9 cellular contexts compared by ENCODE assay signal in the genomic region with DNA sequence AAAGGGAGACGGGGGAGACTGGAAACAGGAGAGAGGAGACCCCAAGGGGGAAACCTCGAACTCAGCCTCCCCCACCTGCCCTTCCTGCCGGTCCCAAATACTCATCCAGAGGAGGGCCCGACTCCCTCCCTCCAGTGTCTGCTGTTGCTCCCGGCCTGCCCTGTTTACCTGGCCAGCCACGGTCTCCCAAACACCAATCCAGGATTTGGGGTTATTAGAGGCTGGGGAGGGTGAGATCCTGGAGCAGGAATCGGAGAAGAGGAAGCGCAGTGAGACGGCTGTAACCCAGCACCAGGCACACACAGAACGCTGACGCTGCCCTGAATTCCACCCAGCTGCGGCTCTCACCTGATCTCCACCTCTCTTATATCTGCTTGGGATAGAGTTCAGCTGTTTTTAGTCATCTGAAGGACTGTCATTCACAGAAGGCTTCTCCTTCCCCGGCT.
DNase-seq lines count a peak whose midpoint lies in the region; ATAC-seq and TF ChIP-seq lines count a peak whose summit lies in the region.
"Had no signal": no experiment of that assay in that cellular context is flagged by ENCODE, and none has a peak within 500 bp of the region (broad histone marks: within the 10 kb centered on the region; RNA-seq: fewer than 3 reads in every experiment).

No MANE protein-coding gene starts in this region.

- peaks cover 8 to 9% of the 10 kb centered on the region in 2 experiments for H3K36me3 ChIP-seq in mesenchymal stem cell (ENCODE audit: control insufficient read depth in 1 of 2, insufficient read depth in 2 of 2, low read depth in 1 of 2, low read length in 2 of 2)

- 95% methylated on average over 8 of the region's 13 CpGs for WGBS in mesenchymal stem cell

- POLR2A ChIA-PET in MCF 10A (lab: Yijun Ruan, JAX): interaction anchor here (1.0 to 1.8 kb wide), 2 partner anchors 36 to 97 kb away, joined by 3 to 8 read pairs; no protein-coding TSS in a partner anchor

- H3K27me3 ChIP-seq in mesenchymal stem cell (ENCODE audit: control insufficient read depth in 1 of 2, insufficient read depth in 1 of 2, low read length in 2 of 2): peaks cover 0 to 6% of the 10 kb centered on the region in 2 experiments

- peak overlapping the region; percentile 44 for H3K9ac ChIP-seq in mesenchymal stem cell (ENCODE audit: low read length)

- H3K4ac ChIP-seq in mesenchymal stem cell (ENCODE audit: low read depth in 1 of 2, low read length in 2 of 2): no peak overlapping the region

- H3K4me1 Mint-ChIP-seq in stimulated activated naive CD8-positive, alpha-beta T cell treated with anti-CD3 and anti-CD28 coated beads, Interleukin-15, Interleukin-2, amounts not matched to agents 100 ng/mL and 50 ng/mL, for 24 hours (ENCODE audit: low read depth): peaks cover 21% of the 10 kb centered on the region
- peaks cover 8% of the 10 kb centered on the region for H3K4me1 Mint-ChIP-seq in activated naive CD8-positive, alpha-beta T cell treated with anti-CD3 and anti-CD28 coated beads for 36 hours
- H3K4me1 Mint-ChIP-seq in MCF 10A (ENCODE audit: insufficient read depth, unreplicated experiment): peaks cover 9% of the 10 kb centered on the region

- H3K4me3 ChIP-seq in mesenchymal stem cell (ENCODE audit: insufficient read depth in 1 of 2, low read depth in 1 of 2, low read length in 2 of 2): no peak overlapping the region

- no peak overlapping the region for H2BK5ac ChIP-seq in mesenchymal stem cell (ENCODE audit: low read depth, low read length, poor library complexity, severe bottlenecking)

- no peaks in the 10 kb centered on the region for H3K27me3 Mint-ChIP-seq in stimulated activated naive CD8-positive, alpha-beta T cell treated with anti-CD3 and anti-CD28 coated beads, Interleukin-15, Interleukin-2, amounts not matched to agents 100 ng/mL and 50 ng/mL, for 24 hours
- no peaks in the 10 kb centered on the region for H3K27me3 Mint-ChIP-seq in activated naive CD8-positive, alpha-beta T cell treated with anti-CD3 and anti-CD28 coated beads for 36 hours
- no peaks in the 10 kb centered on the region for H3K27me3 Mint-ChIP-seq in MCF 10A (ENCODE audit: insufficient read depth, unreplicated experiment)

- no peak overlapping the region for H3K27ac ChIP-seq in mesenchymal stem cell (ENCODE audit: low read length, poor library complexity, severe bottlenecking)
- H3K27ac ChIP-seq: C4-2B had no signal

- BruUV-seq in MCF 10A (replicated peaks; lab: Mats Ljungman, UMichigan): no TSS peak

- H2BK120ac ChIP-seq in mesenchymal stem cell (ENCODE audit: low read depth, low read length): no peak overlapping the region

- no peak overlapping the region for H3K27ac Mint-ChIP-seq in stimulated activated naive CD8-positive, alpha-beta T cell treated with anti-CD3 and anti-CD28 coated beads, Interleukin-15, Interleukin-2, amounts not matched to agents 100 ng/mL and 50 ng/mL, for 24 hours
- H3K27ac Mint-ChIP-seq in activated naive CD8-positive, alpha-beta T cell treated with anti-CD3 and anti-CD28 coated beads for 36 hours: peak overlapping the region; percentile 78
- H3K27ac Mint-ChIP-seq in MCF 10A (ENCODE audit: low read depth, unreplicated experiment): no peak overlapping the region

- H3K18ac ChIP-seq in mesenchymal stem cell (ENCODE audit: low read depth in 1 of 2, low read length in 2 of 2): no peak overlapping the region

- ATAC-seq in stimulated activated naive CD8-positive, alpha-beta T cell treated with anti-CD3 and anti-CD28 coated beads, Interleukin-15, Interleukin-2, amounts not matched to agents 100 U/mL and 50 U/mL, for 24 hours: no peak
- ATAC-seq in GM18870 (IDR thresholded peaks at IDR 0.05; ENCODE audit: unreplicated experiment): no peak

- H2AFZ ChIP-seq in mesenchymal stem cell (ENCODE audit: low read depth, low read length): no peak overlapping the region

- H3K4me2 ChIP-seq in mesenchymal stem cell (ENCODE audit: low read length, poor library complexity, severe bottlenecking): no peak overlapping the region

- peak overlapping the region; percentile 24 for H3K4me3 Mint-ChIP-seq in stimulated activated naive CD8-positive, alpha-beta T cell treated with anti-CD3 and anti-CD28 coated beads, Interleukin-15, Interleukin-2, amounts not matched to agents 100 ng/mL and 50 ng/mL, for 24 hours
- H3K4me3 Mint-ChIP-seq in activated naive CD8-positive, alpha-beta T cell treated with anti-CD3 and anti-CD28 coated beads for 36 hours: peak overlapping the region; percentile 78
- H3K4me3 Mint-ChIP-seq in MCF 10A (ENCODE audit: unreplicated experiment): no peak overlapping the region

- no peak overlapping the region for H2AK5ac ChIP-seq in mesenchymal stem cell (ENCODE audit: low read length, severe bottlenecking)

- no peak for DNase-seq in stimulated activated naive CD8-positive, alpha-beta T cell treated with anti-CD3 and anti-CD28 coated beads, Interleukin-15, Interleukin-2, amounts not matched to agents 100 U/mL and 50 U/mL, for 24 hours
- no peak for DNase-seq in activated naive CD8-positive, alpha-beta T cell treated with anti-CD3 and anti-CD28 coated beads for 36 hours
- DNase-seq in mesenchymal stem cell: no peak
- DNase-seq in germinal center (ENCODE audit: low spot score): no peak
- no peak for DNase-seq in NCI-H1105 (lab: John Stamatoyannopoulos, UW)
- DNase-seq in MCF 10A (ENCODE audit: unreplicated experiment): no peak

- H2BK15ac ChIP-seq in mesenchymal stem cell (ENCODE audit: low read depth, poor library complexity, severe bottlenecking): no peak overlapping the region

- H4K91ac ChIP-seq in mesenchymal stem cell (ENCODE audit: low read length): no peak overlapping the region

- no peak overlapping the region for H3K23ac ChIP-seq in mesenchymal stem cell (ENCODE audit: low read length in 2 of 2)

- no peak for TF ChIP-seq CTCF in MCF 10A (IDR thresholded peaks at IDR 0.05; ENCODE audit: unreplicated experiment)

- H2BK12ac ChIP-seq in mesenchymal stem cell (ENCODE audit: low read length in 2 of 2): no peak overlapping the region

- H3K14ac ChIP-seq in mesenchymal stem cell (ENCODE audit: low read length in 2 of 2): no peak overlapping the region

- H4K8ac ChIP-seq in mesenchymal stem cell (ENCODE audit: low read length): no peak overlapping the region

- no peaks in the 10 kb centered on the region for H3K79me1 ChIP-seq in mesenchymal stem cell (replicated peaks; ENCODE audit: low read length, poor library complexity, severe bottlenecking)

- H3K9me3 ChIP-seq in mesenchymal stem cell (ENCODE audit: control insufficient read depth, low read length): no peaks in the 10 kb centered on the region

- intact Hi-C loops in MCF 10A (cut with micrococcal nuclease): loop anchor here (1.0 kb wide), 4 partner anchors 97 to 279 kb away; no protein-coding TSS in a partner anchor

- no peaks in the 10 kb centered on the region for H3K36me3 Mint-ChIP-seq in stimulated activated naive CD8-positive, alpha-beta T cell treated with anti-CD3 and anti-CD28 coated beads, Interleukin-15, Interleukin-2, amounts not matched to agents 100 ng/mL and 50 ng/mL, for 24 hours (ENCODE audit: low read depth)
- no peaks in the 10 kb centered on the region for H3K36me3 Mint-ChIP-seq in activated naive CD8-positive, alpha-beta T cell treated with anti-CD3 and anti-CD28 coated beads for 36 hours
- no peaks in the 10 kb centered on the region for H3K36me3 Mint-ChIP-seq in MCF 10A (ENCODE audit: insufficient read depth, unreplicated experiment)

- CTCF ChIA-PET in MCF 10A (lab: Yijun Ruan, JAX): interaction anchor here (0.6 to 10.6 kb wide), 41 partner anchors 11 to 1541 kb away, joined by 3 to 678 read pairs (median 5); no protein-coding TSS in a partner anchor

- no peaks in the 10 kb centered on the region for H3K9me3 Mint-ChIP-seq in stimulated activated naive CD8-positive, alpha-beta T cell treated with anti-CD3 and anti-CD28 coated beads, Interleukin-15, Interleukin-2, amounts not matched to agents 100 ng/mL and 50 ng/mL, for 24 hours
- H3K9me3 Mint-ChIP-seq in activated naive CD8-positive, alpha-beta T cell treated with anti-CD3 and anti-CD28 coated beads for 36 hours: no peaks in the 10 kb centered on the region
- H3K9me3 Mint-ChIP-seq in MCF 10A (ENCODE audit: unreplicated experiment): no peaks in the 10 kb centered on the region

- H3K4me1 ChIP-seq in mesenchymal stem cell (ENCODE audit: control insufficient read depth, insufficient read depth, low read depth, low read length): peaks cover 10% of the 10 kb centered on the region
